ENCODE assay signal across 29 cellular contexts in genomic region chr14:61733972-61734371, GRCh38.
DNase-seq lines count a peak whose midpoint lies in the region; ATAC-seq and TF ChIP-seq lines count a peak whose summit lies in the region.
"Had no signal": no experiment of that assay in that cellular context is flagged by ENCODE, and none has a peak within 500 bp of the region (broad histone marks: within the 10 kb centered on the region; RNA-seq: fewer than 3 reads in every experiment).

No MANE protein-coding gene starts in this region.

- H3K4me1 ChIP-seq in neutrophil (ENCODE audit: control insufficient read depth in 1 of 2, insufficient read depth in 1 of 2, low read depth in 1 of 2, low read length in 1 of 2): no peaks in the 10 kb centered on the region
- H3K4me1 ChIP-seq: HAP-1, uterus had no signal

- DNase-seq in AG10803 (ENCODE audit: low read depth) (no peak), NCI-H69 (lab: John Stamatoyannopoulos, UW) (peak; percentile 43), GM10266 (ENCODE audit: extremely low spot score) (no peak)
- no peak for DNase-seq in effector memory CD8-positive, alpha-beta T cell
- DNase-seq in central memory CD4-positive, alpha-beta T cell: no peak
- DNase-seq in activated effector memory CD4-positive, alpha-beta T cell treated with Interleukin-2 at 50 U/mL for 16 hours: no peak
- DNase-seq: activated CD8-positive, alpha-beta T cell treated with anti-CD3 and anti-CD28 coated beads, Interleukin-2, amount 10 ng/mL, durations not matched to agents 7 days and 5 days; activated naive CD4-positive, alpha-beta T cell; activated T-cell treated with anti-CD3 and anti-CD28 coated beads for 4 hours; Caco-2; DMS53; Karpas-422; NCI-H1417; NCI-H2029; NCI-H524 treated with DMSO at 0.1 percent for 48 hours; right cardiac atrium; SHP77; spleen; stimulated activated CD4-positive, alpha-beta T cell treated with anti-CD3 and anti-CD28 coated beads, Interleukin-2, amount 100 ng/mL, for 24 hours; stimulated activated CD8-positive, alpha-beta memory T cell treated with anti-CD3 and anti-CD28 coated beads, Interleukin-4, amount 100 ng/mL, for 48 hours; stimulated activated naive CD8-positive, alpha-beta T cell treated with anti-CD3 and anti-CD28 coated beads, Interleukin-15, amount 100 ng/mL, for 72 hours; uterus had no signal

- peaks cover 100% of the 10 kb centered on the region for H3K36me3 ChIP-seq in neutrophil
- H3K36me3 ChIP-seq: uterus had no signal

- no peaks in the 10 kb centered on the region for H3K9me3 Mint-ChIP-seq in effector memory CD8-positive, alpha-beta T cell
- H3K9me3 Mint-ChIP-seq: central memory CD8-positive, alpha-beta T cell; stimulated activated naive CD8-positive, alpha-beta T cell treated with anti-CD3 and anti-CD28 coated beads, Interleukin-15, amount 100 ng/mL, for 72 hours had no signal

- ATAC-seq in effector memory CD8-positive, alpha-beta T cell (replicated peaks): peak; percentile 49
- ATAC-seq: activated CD8-positive, alpha-beta T cell treated with anti-CD3 and anti-CD28 coated beads, Interleukin-2, amount 10 ng/mL, durations not matched to agents 7 days and 5 days; left lobe of liver; Panc1; right cardiac atrium; stimulated activated naive CD8-positive, alpha-beta T cell treated with anti-CD3 and anti-CD28 coated beads, Interleukin-15, amount 100 ng/mL, for 72 hours had no signal

- H3K4me3 Mint-ChIP-seq in effector memory CD8-positive, alpha-beta T cell: no peak overlapping the region
- H3K4me3 Mint-ChIP-seq: activated CD8-positive, alpha-beta T cell treated with anti-CD3 and anti-CD28 coated beads, Interleukin-2, amount 10 ng/mL, durations not matched to agents 7 days and 5 days; central memory CD8-positive, alpha-beta T cell; stimulated activated naive CD8-positive, alpha-beta T cell treated with anti-CD3 and anti-CD28 coated beads, Interleukin-15, amount 100 ng/mL, for 72 hours had no signal

- H3K27me3 ChIP-seq in neutrophil: no peaks in the 10 kb centered on the region
- H3K27me3 ChIP-seq: BLaER1 treated with 17β-estradiol and CSF1 and Interleukin-3, amounts not matched to agents 10 nM and 100 nM; spleen; uterus had no signal

- H3K27ac ChIP-seq in neutrophil: peak overlapping the region; percentile 9
- H3K27ac ChIP-seq: BLaER1 treated with 17β-estradiol and CSF1 and Interleukin-3, amounts not matched to agents 10 nM and 100 nM; thoracic aorta; uterus had no signal

- H3K4me1 Mint-ChIP-seq in effector memory CD8-positive, alpha-beta T cell (ENCODE audit: low read depth in 2 of 2): peaks cover 0 to 10% of the 10 kb centered on the region in 2 donors

- H3K27me3 Mint-ChIP-seq in effector memory CD8-positive, alpha-beta T cell: no peaks in the 10 kb centered on the region
- H3K27me3 Mint-ChIP-seq: central memory CD8-positive, alpha-beta T cell; stimulated activated naive CD8-positive, alpha-beta T cell treated with anti-CD3 and anti-CD28 coated beads, Interleukin-15, amount 100 ng/mL, for 72 hours had no signal

- TF ChIP-seq CTCF in AG10803 (conservative IDR thresholded peaks at IDR 0.05; ENCODE audit: low read length) (peak; percentile 15; the same call in 1 of the 2 replicates), neutrophil (IDR thresholded peaks at IDR 0.05) (no peak), GM10266 (IDR thresholded peaks at IDR 0.05; ENCODE audit: control insufficient read depth, insufficient read depth, low read depth, missing control alignments) (no peak)

- no peak overlapping the region for H3K27ac Mint-ChIP-seq in effector memory CD8-positive, alpha-beta T cell
- H3K27ac Mint-ChIP-seq: activated CD8-positive, alpha-beta T cell treated with anti-CD3 and anti-CD28 coated beads, Interleukin-2, amount 10 ng/mL, durations not matched to agents 7 days and 5 days; stimulated activated naive CD8-positive, alpha-beta T cell treated with anti-CD3 and anti-CD28 coated beads, Interleukin-15, amount 100 ng/mL, for 72 hours had no signal

- no peak overlapping the region for H3K4me3 ChIP-seq in AG10803 (ENCODE audit: low read length)
- no peak overlapping the region for H3K4me3 ChIP-seq in neutrophil (ENCODE audit: low read depth in 1 of 2, low read length in 1 of 2)
- H3K4me3 ChIP-seq: BLaER1 treated with 17β-estradiol and CSF1 and Interleukin-3, amounts not matched to agents 10 nM and 100 nM; HAP-1; spleen; thoracic aorta; uterus had no signal

- H3K9me3 ChIP-seq in neutrophil: no peaks in the 10 kb centered on the region
- H3K9me3 ChIP-seq: BLaER1 treated with 17β-estradiol and CSF1 and Interleukin-3, amounts not matched to agents 10 nM and 100 nM; Caco-2; HAP-1; spleen; thoracic aorta; uterus had no signal

- peaks cover 93% of the 10 kb centered on the region for H3K36me3 Mint-ChIP-seq in effector memory CD8-positive, alpha-beta T cell (ENCODE audit: insufficient read depth)
